8 cellular contexts compared by ENCODE assay signal in the genomic region with DNA sequence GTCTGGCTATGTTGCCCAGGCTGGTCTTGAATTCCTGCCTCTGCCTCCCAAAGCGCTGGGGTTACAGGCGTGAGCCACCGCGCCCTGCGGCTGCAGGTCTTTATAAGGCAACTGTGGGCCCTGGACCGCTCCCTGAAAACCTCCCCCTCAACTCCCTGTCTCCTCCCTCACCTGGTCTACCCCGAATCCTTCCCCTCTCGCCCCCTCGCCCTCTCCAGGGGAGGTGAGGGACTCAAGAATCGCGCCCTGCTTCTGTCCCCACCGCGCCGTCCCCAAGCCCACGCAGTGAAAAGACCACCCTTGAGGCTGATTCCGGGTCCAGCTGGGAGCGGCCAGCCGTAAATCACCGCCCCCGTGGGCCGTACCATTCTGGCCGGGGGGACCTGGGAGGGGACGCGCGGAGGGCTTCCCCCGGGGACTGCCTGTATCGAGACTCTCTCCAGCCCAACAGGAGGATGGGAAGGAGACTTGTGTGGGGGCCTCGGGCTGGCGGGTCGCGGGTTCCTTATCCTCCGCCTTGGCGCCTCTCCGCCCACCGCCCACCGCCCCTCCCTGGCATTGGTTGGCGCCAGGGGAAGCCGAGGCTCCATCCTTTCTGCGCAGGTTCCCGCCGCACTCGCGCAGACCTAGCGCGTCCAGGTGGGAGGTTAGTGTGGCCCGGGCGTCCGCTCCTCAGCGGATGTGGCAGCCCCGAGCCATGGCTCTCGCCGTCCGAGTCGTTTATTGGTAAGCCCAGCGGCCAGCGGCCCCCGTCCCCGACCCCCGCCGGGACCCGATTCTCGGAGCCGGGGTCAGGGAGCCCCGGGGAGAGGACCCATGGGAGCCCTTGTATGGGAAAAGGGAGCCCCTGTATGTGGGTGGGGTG. TPM values are rescaled to one million over a fixed set of nuclear protein-coding genes. Genes with fewer than 3 reads are reported as not detected.
A peak's percentile ranks its signal among the peaks of the same experiment; 100 is the strongest.
DNase-seq lines count a peak whose midpoint lies in the region; ATAC-seq and TF ChIP-seq lines count a peak whose summit lies in the region.

TSS of gene SELENOW (plus strand) at position 615 of the 865 bp plus-strand sequence. CDS start at position 698, 83 bp downstream.

- H3K4me3 ChIP-seq in OCI-LY3 (ENCODE audit: low read length): peak within 1 kb of the TSS; percentile 86

- H3K9me3 ChIP-seq in OCI-LY3 (ENCODE audit: insufficient read depth, low read length): no peaks in the 10 kb centered on the region

- H3K9ac ChIP-seq in OCI-LY3 (ENCODE audit: low read length): peak within 1 kb of the TSS; percentile 88

- no peaks in the 10 kb centered on the region for H4K20me1 ChIP-seq in OCI-LY3 (ENCODE audit: insufficient read depth, low read length)

- H2AFZ ChIP-seq in OCI-LY3 (ENCODE audit: low read depth, low read length): peak within 1 kb of the TSS; percentile 96

- no peaks in the 10 kb centered on the region for H3K36me3 ChIP-seq in OCI-LY3 (replicated peaks; ENCODE audit: low read depth, low read length)

- H3K4me2 ChIP-seq in OCI-LY3 (ENCODE audit: low read length): peak within 1 kb of the TSS; percentile 94

- TF ChIP-seq CTCF in OCI-LY3 (IDR thresholded peaks at IDR 0.05; ENCODE audit: low read depth, low read length): no peak

- peaks cover 16% of the 10 kb centered on the region for H3K79me2 ChIP-seq in OCI-LY3 (ENCODE audit: low read length)

- peak within 1 kb of the TSS; percentile 60 for H3K27ac ChIP-seq in OCI-LY3 (ENCODE audit: low read length)
- peak within 1 kb of the TSS; percentile 74 for H3K27ac ChIP-seq in epithelial cell of prostate

- peak; percentile 53 to 92 (median 84) for DNase-seq in C1 segment of cervical spinal cord (lab: John Stamatoyannopoulos, UW)
- peak in 68 of 76 experiments; percentile 27 to 97 (median 73) for DNase-seq in HUDEP-2 (lab: John Stamatoyannopoulos, UW; ENCODE audit: unreplicated experiment in 76 of 76)
- DNase-seq in activated T-cell treated with anti-CD3 and anti-CD28 coated beads for 4 hours: peak; percentile 65
- no peak for DNase-seq in epithelial cell of prostate (ENCODE audit: low read depth, low spot score)
- peak; percentile 76 for DNase-seq in mucosa of gallbladder (ENCODE audit: low spot score)
- peak; percentile 68 for DNase-seq in stimulated activated CD8-positive, alpha-beta memory T cell treated with anti-CD3 and anti-CD28 coated beads, Interleukin-4, amount 100 ng/mL, for 24 hours (ENCODE audit: low read depth)

- no peaks in the 10 kb centered on the region for H3K27me3 ChIP-seq in OCI-LY3 (ENCODE audit: low read depth, low read length)

- ATAC-seq in GM19455 (IDR thresholded peaks at IDR 0.05; ENCODE audit: unreplicated experiment): peak; percentile 78

- H3K4me1 ChIP-seq in OCI-LY3 (ENCODE audit: low read length): peaks cover 9% of the 10 kb centered on the region

RNA-seq across cellular contexts. Expression of gene SELENOW, which starts in this region (rescaled TPM):
- 469 TPM for total RNA-seq in mucosa of gallbladder
